In genomic region chr13:37316935-37317334, GRCh38 we compare ENCODE assay signal across 25 cellular contexts.
A peak's percentile ranks its signal among the peaks of the same experiment; 100 is the strongest.
DNase-seq lines count a peak whose midpoint lies in the region; ATAC-seq, FAIRE-seq and TF ChIP-seq lines count a peak whose summit lies in the region.
"Had no signal": no experiment of that assay in that cellular context is flagged by ENCODE, and none has a peak within 500 bp of the region (broad histone marks: within the 10 kb centered on the region; RNA-seq: fewer than 3 reads in every experiment).

No MANE protein-coding gene starts in this region.

- no peak for TF ChIP-seq EP300 in H1 (IDR thresholded peaks at IDR 0.05; ENCODE audit: borderline replicate concordance in 1 of 2, low read depth in 2 of 2, low read length in 2 of 2)

- POLR2A ChIA-PET in H1 (lab: Charles Lee; ENCODE audit: partially characterized antibody): no interaction called here
- POLR2A ChIA-PET in naive thymus-derived CD8-positive, alpha-beta T cell (lab: Charles Lee): no interaction called here

- H4K8ac ChIP-seq in H1 (ENCODE audit: extremely low read depth, insufficient read depth, low read length) (no peak overlapping the region), neuronal stem cell (ENCODE audit: low read depth, low read length) (no peak overlapping the region)

- no peaks in the 10 kb centered on the region for H3K79me2 ChIP-seq in H1 (ENCODE audit: control insufficient read depth in 1 of 2, insufficient read depth in 2 of 2, low read length in 2 of 2)

- H3K36me3 ChIP-seq in H1 (ENCODE audit: control insufficient read depth in 2 of 4, insufficient read depth in 4 of 4, low read length in 3 of 4) (no peaks in the 10 kb centered on the region), neuronal stem cell (replicated peaks in 1 of 2; ENCODE audit: control insufficient read depth in 2 of 2, insufficient read depth in 2 of 2, low read length in 2 of 2) (no peaks in the 10 kb centered on the region), testis (ENCODE audit: low read depth, missing control alignments) (no peaks in the 10 kb centered on the region)
- H3K36me3 ChIP-seq: BE2C; BLaER1 treated with 17β-estradiol and CSF1 and Interleukin-3, amounts not matched to agents 10 nM and 100 nM had no signal

- no peaks in the 10 kb centered on the region for H3K4me1 Mint-ChIP-seq in stimulated activated naive CD8-positive, alpha-beta T cell treated with anti-CD3 and anti-CD28 coated beads, Interleukin-15, amount 100 ng/mL, for 72 hours
- H3K4me1 Mint-ChIP-seq in naive thymus-derived CD8-positive, alpha-beta T cell: no peaks in the 10 kb centered on the region
- H3K4me1 Mint-ChIP-seq: CD14-positive monocyte; CD8-positive, alpha-beta memory T cell had no signal

- TF ChIP-seq RAD21 in H1 (IDR thresholded peaks at IDR 0.05 in 1 of 2, conservative IDR thresholded peaks at IDR 0.05 in 1 of 2; ENCODE audit: low read depth in 2 of 2, low read length in 2 of 2): no peak

- H3K4me2 ChIP-seq in H1 (ENCODE audit: insufficient read depth in 1 of 2, low read depth in 2 of 2, low read length in 2 of 2) (no peak overlapping the region), neuronal stem cell (ENCODE audit: insufficient read depth, low read length, poor library complexity, severe bottlenecking) (no peak overlapping the region)
- H3K4me2 ChIP-seq: A549; BLaER1 treated with 17β-estradiol and CSF1 and Interleukin-3, amounts not matched to agents 10 nM and 100 nM; GM23338 had no signal

- H3K14ac ChIP-seq in H1 (ENCODE audit: insufficient read length) (peak overlapping the region; percentile 48), neuronal stem cell (ENCODE audit: low read length) (peak overlapping the region; percentile 60)

- H3K9me3 ChIP-seq in H1 (ENCODE audit: insufficient read depth in 2 of 2, low read depth in 1 of 2, low read length in 1 of 2): no peaks in the 10 kb centered on the region
- peaks cover 0 to 5% of the 10 kb centered on the region in 2 donors for H3K9me3 ChIP-seq in neuronal stem cell (replicated peaks in 1 of 2; ENCODE audit: control insufficient read depth in 2 of 2, insufficient read depth in 1 of 2, low read depth in 1 of 2, low read length in 2 of 2)
- no peaks in the 10 kb centered on the region for H3K9me3 ChIP-seq in testis
- H3K9me3 ChIP-seq: A549, BE2C had no signal

- no peak overlapping the region for H2AFZ ChIP-seq in H1 (ENCODE audit: low read length)
- H2AFZ ChIP-seq in neuronal stem cell (ENCODE audit: low read length): no peak overlapping the region
- H2AFZ ChIP-seq: GM23338 had no signal

- H3K27me3 ChIP-seq in H1 (replicated peaks in 1 of 4; ENCODE audit: control insufficient read depth in 3 of 4, extremely low read depth in 1 of 4, insufficient read depth in 3 of 4, low read length in 3 of 4): no peaks in the 10 kb centered on the region
- no peaks in the 10 kb centered on the region for H3K27me3 ChIP-seq in neuronal stem cell (ENCODE audit: control insufficient read depth in 3 of 3, insufficient read depth in 3 of 3, low read depth in 1 of 3, low read length in 3 of 3)
- H3K27me3 ChIP-seq in testis: no peaks in the 10 kb centered on the region
- H3K27me3 ChIP-seq: BE2C; BLaER1 treated with 17β-estradiol and CSF1 and Interleukin-3, amounts not matched to agents 10 nM and 100 nM had no signal

- peak overlapping the region; percentile 52 for H2BK5ac ChIP-seq in H1 (ENCODE audit: low read depth, low read length)
- no peak overlapping the region for H2BK5ac ChIP-seq in neuronal stem cell (ENCODE audit: low read length)

- H3K27ac Mint-ChIP-seq in stimulated activated naive CD8-positive, alpha-beta T cell treated with anti-CD3 and anti-CD28 coated beads, Interleukin-15, amount 100 ng/mL, for 72 hours: no peak overlapping the region
- no peak overlapping the region for H3K27ac Mint-ChIP-seq in naive thymus-derived CD8-positive, alpha-beta T cell
- H3K27ac Mint-ChIP-seq: CD14-positive monocyte; CD4-positive, alpha-beta T cell; CD8-positive, alpha-beta memory T cell; GM23338 had no signal

- peak overlapping the region; percentile 61; the same call in 1 of the 2 replicates for H2BK15ac ChIP-seq in H1 (ENCODE audit: low read length)
- peak overlapping the region; percentile 59 for H2BK15ac ChIP-seq in neuronal stem cell (ENCODE audit: low read length)

- H2BK12ac ChIP-seq in H1 (ENCODE audit: low read depth, low read length): peak overlapping the region; percentile 39; the same call in 1 of the 2 replicates
- peak overlapping the region; percentile 14 for H2BK12ac ChIP-seq in neuronal stem cell (ENCODE audit: low read length)

- peaks cover 0 to 4% (median 4%) of the 10 kb centered on the region in 4 experiments; a peak in 3 of 7 replicates for H3K4me1 ChIP-seq in H1 (replicated peaks in 1 of 4; ENCODE audit: control insufficient read depth in 3 of 4, insufficient read depth in 4 of 4, low read length in 3 of 4)
- peaks cover 0 to 2% of the 10 kb centered on the region in 2 donors for H3K4me1 ChIP-seq in neuronal stem cell (ENCODE audit: control insufficient read depth in 2 of 2, insufficient read depth in 1 of 2, low read depth in 1 of 2, low read length in 2 of 2)
- no peaks in the 10 kb centered on the region for H3K4me1 ChIP-seq in testis
- H3K4me1 ChIP-seq: A549; BE2C; BLaER1 treated with 17β-estradiol and CSF1 and Interleukin-3, amounts not matched to agents 10 nM and 100 nM had no signal

- 91% methylated on average over 6 of the region's 6 CpGs; no CpG with 5 or more reads in 1 of the 2 experiments for WGBS in H1 (ENCODE audit: extremely low coverage in 1 of 2, insufficient coverage in 1 of 2, insufficient read length in 1 of 2, insufficient replicate concordance in 2 of 2, low coverage in 1 of 2, low lambda C conversion rate in 2 of 2, missing lambda C conversion rate in 1 of 2), 2 experiments
- WGBS in neuronal stem cell (ENCODE audit: extremely low coverage in 2 of 2, insufficient read length in 2 of 2, insufficient replicate concordance in 1 of 2), 2 donors: no CpG with 5 or more reads among the region's 6 CpGs
- 88 to 94% methylated on average over 6 of the region's 6 CpGs for WGBS in testis, 2 donors

- H3K9ac ChIP-seq in H1 (replicated peaks in 1 of 4; ENCODE audit: extremely low read depth in 1 of 4, low read depth in 3 of 4, low read length in 3 of 4) (no peak overlapping the region), neuronal stem cell (ENCODE audit: low read depth, low read length, poor library complexity) (peak overlapping the region; percentile 70)
- H3K9ac ChIP-seq: BLaER1 treated with 17β-estradiol and CSF1 and Interleukin-3, amounts not matched to agents 10 nM and 100 nM had no signal

- H2AK5ac ChIP-seq in H1 (ENCODE audit: low read depth, low read length): no peak overlapping the region
- peak overlapping the region; percentile 38 for H2AK5ac ChIP-seq in neuronal stem cell (ENCODE audit: low read depth, low read length)

- H3K18ac ChIP-seq in H1 (ENCODE audit: extremely low read depth, low read length): peak overlapping the region; percentile 38; the same call in 1 of the 2 replicates
- peak overlapping the region; percentile 67 for H3K18ac ChIP-seq in neuronal stem cell (ENCODE audit: low read length)

- TF ChIP-seq CTCF in H1 (IDR thresholded peaks at IDR 0.05; ENCODE audit: control extremely low read depth in 1 of 3, insufficient read depth in 1 of 3, low read depth in 1 of 3, low read length in 3 of 3) (no peak), testis (IDR thresholded peaks at IDR 0.05) (no peak)

- H3K4ac ChIP-seq in H1 (replicated peaks; ENCODE audit: insufficient read length, low read depth, low read length) (no peak overlapping the region), neuronal stem cell (ENCODE audit: low read length) (no peak overlapping the region)

- H3K27ac ChIP-seq in H1 (ENCODE audit: low read depth, low read length) (no peak overlapping the region), neuronal stem cell (replicated peaks; ENCODE audit: low read length) (no peak overlapping the region), testis (no peak overlapping the region)
- H3K27ac ChIP-seq: A549; BLaER1 treated with 17β-estradiol and CSF1 and Interleukin-3, amounts not matched to agents 10 nM and 100 nM had no signal

- H3K79me1 ChIP-seq in H1 (ENCODE audit: low read depth, low read length): no peaks in the 10 kb centered on the region
- no peaks in the 10 kb centered on the region for H3K79me1 ChIP-seq in neuronal stem cell (ENCODE audit: low read depth, low read length)

- CTCF ChIA-PET in H1 (lab: Charles Lee; ENCODE audit: partially characterized antibody): no interaction called here

- H3K27me3 Mint-ChIP-seq in stimulated activated naive CD8-positive, alpha-beta T cell treated with anti-CD3 and anti-CD28 coated beads, Interleukin-15, amount 100 ng/mL, for 72 hours: no peaks in the 10 kb centered on the region
- peaks cover 0 to 9% (median 1%) of the 10 kb centered on the region in 5 donors for H3K27me3 Mint-ChIP-seq in naive thymus-derived CD8-positive, alpha-beta T cell
- H3K27me3 Mint-ChIP-seq: CD4-positive, alpha-beta T cell had no signal

- H3K9me3 Mint-ChIP-seq in stimulated activated naive CD8-positive, alpha-beta T cell treated with anti-CD3 and anti-CD28 coated beads, Interleukin-15, amount 100 ng/mL, for 72 hours: peaks cover 12 to 45% of the 10 kb centered on the region in 2 donors
- peaks cover 4 to 21% (median 9%) of the 10 kb centered on the region in 9 donors for H3K9me3 Mint-ChIP-seq in naive thymus-derived CD8-positive, alpha-beta T cell

- H3K4me3 Mint-ChIP-seq in stimulated activated naive CD8-positive, alpha-beta T cell treated with anti-CD3 and anti-CD28 coated beads, Interleukin-15, amount 100 ng/mL, for 72 hours: no peak overlapping the region
- no peak overlapping the region for H3K4me3 Mint-ChIP-seq in naive thymus-derived CD8-positive, alpha-beta T cell
- H3K4me3 Mint-ChIP-seq: CD14-positive monocyte; CD4-positive, alpha-beta T cell; CD8-positive, alpha-beta memory T cell; GM23338 had no signal

- H3K4me3 ChIP-seq in H1 (ENCODE audit: extremely low read depth in 1 of 4, insufficient read depth in 2 of 4, low read depth in 3 of 4, low read length in 4 of 4): no peak overlapping the region
- no peak overlapping the region for H3K4me3 ChIP-seq in neuronal stem cell (ENCODE audit: low read length in 2 of 2)
- no peak overlapping the region for H3K4me3 ChIP-seq in testis
- H3K4me3 ChIP-seq: A549; BLaER1 treated with 17β-estradiol and CSF1 and Interleukin-3, amounts not matched to agents 10 nM and 100 nM; GM12878; GM23338 had no signal

- peak; percentile 23 for ATAC-seq in stimulated activated naive CD8-positive, alpha-beta T cell treated with anti-CD3 and anti-CD28 coated beads, Interleukin-15, Interleukin-2, amounts not matched to agents 100 U/mL and 50 U/mL, for 24 hours
- ATAC-seq in stimulated activated naive CD8-positive, alpha-beta T cell treated with anti-CD3 and anti-CD28 coated beads, Interleukin-15, amount 100 ng/mL, for 72 hours: no peak
- no peak for ATAC-seq in naive thymus-derived CD8-positive, alpha-beta T cell
- ATAC-seq: A549, GM12878 had no signal

- no peaks in the 10 kb centered on the region for H4K20me1 ChIP-seq in H1 (replicated peaks in 1 of 2; ENCODE audit: control insufficient read depth in 1 of 2, insufficient read depth in 2 of 2, low read length in 2 of 2)
- H4K20me1 ChIP-seq: BLaER1 treated with 17β-estradiol and CSF1 and Interleukin-3, amounts not matched to agents 10 nM and 100 nM had no signal

- no peak for FAIRE-seq in H1 (lab: Jason Lieb, UNC)
- FAIRE-seq: GM19239, H54 had no signal

- peak overlapping the region; percentile 61; the same call in 1 of the 2 replicates for H2BK20ac ChIP-seq in H1 (ENCODE audit: low read length)

- H3K56ac ChIP-seq in H1 (replicated peaks; ENCODE audit: insufficient read length, low read depth, low read length): no peak overlapping the region

- intact Hi-C loops in cardiac septum (cut with DNase I): no loop called here
- intact Hi-C loops in testis (cut with DNase I; ENCODE audit: low total_unique reads): no loop called here

- no peak for DNase-seq in stimulated activated naive CD8-positive, alpha-beta T cell treated with anti-CD3 and anti-CD28 coated beads, Interleukin-15, Interleukin-2, amounts not matched to agents 100 U/mL and 50 U/mL, for 24 hours
- DNase-seq in stimulated activated naive CD8-positive, alpha-beta T cell treated with anti-CD3 and anti-CD28 coated beads, Interleukin-15, amount 100 ng/mL, for 72 hours: no peak
- DNase-seq in H1 (ENCODE audit: low read depth in 1 of 2, low spot score in 2 of 2) (no peak), neuronal stem cell (ENCODE audit: low spot score) (no peak), cardiac septum (ENCODE audit: low spot score) (no peak), testis (no peak)
- DNase-seq in naive thymus-derived CD8-positive, alpha-beta T cell: no peak
- DNase-seq: 8988T; ACHN; AML-193; BE2C; CD4-positive, alpha-beta T cell; CD8-positive, alpha-beta memory T cell; DMS 273 treated with DMSO at 0.1 percent for 48 hours; DMS79; EL; GDM1; HCEC 1CT had no signal

- H4K5ac ChIP-seq in H1 (ENCODE audit: insufficient read length, low read depth, low read length): no peak overlapping the region

- no peaks in the 10 kb centered on the region for H3K23me2 ChIP-seq in H1 (ENCODE audit: low read depth, low read length)

- H2BK120ac ChIP-seq in H1 (replicated peaks; ENCODE audit: low read depth, low read length) (no peak overlapping the region), neuronal stem cell (ENCODE audit: low read depth, low read length) (peak overlapping the region; percentile 19)

- H3K36me3 Mint-ChIP-seq in naive thymus-derived CD8-positive, alpha-beta T cell: no peaks in the 10 kb centered on the region
- H3K36me3 Mint-ChIP-seq: CD14-positive monocyte; CD8-positive, alpha-beta memory T cell had no signal

- H3K23ac ChIP-seq in H1 (ENCODE audit: insufficient read length) (no peak overlapping the region), neuronal stem cell (ENCODE audit: low read depth, low read length, poor library complexity) (peak overlapping the region; percentile 32)

- peak overlapping the region; percentile 54 for H4K91ac ChIP-seq in H1 (replicated peaks; ENCODE audit: insufficient read length, low read length)
- H4K91ac ChIP-seq in neuronal stem cell (ENCODE audit: low read depth, low read length, poor library complexity): peak overlapping the region; percentile 46

- TF ChIP-seq POLR2A in H1 (IDR thresholded peaks at IDR 0.05; ENCODE audit: control extremely low read depth in 1 of 2, low read depth in 2 of 2, low read length in 2 of 2) (no peak), testis (IDR thresholded peaks at IDR 0.05) (no peak)
